21 cellular contexts compared by ENCODE assay signal in the genomic region with DNA sequence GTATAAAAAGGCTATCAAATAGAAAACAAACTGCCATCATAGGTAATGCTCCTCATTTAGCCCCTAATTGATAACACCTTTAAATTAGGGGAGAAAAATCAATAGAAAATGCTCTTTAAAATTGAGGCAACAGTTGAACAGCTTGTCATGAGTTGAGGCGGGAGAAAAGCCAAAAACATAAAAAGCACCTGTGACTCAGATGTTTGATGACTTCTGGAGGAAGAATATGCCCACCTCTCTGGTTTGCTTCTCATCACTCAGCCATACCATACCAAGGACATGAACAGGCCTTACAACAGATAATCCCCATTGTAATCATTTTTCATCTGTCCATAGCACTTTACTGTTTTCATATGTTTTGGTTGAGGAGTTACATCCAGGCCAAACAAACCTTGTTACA.
"Had no signal": no experiment of that assay in that cellular context is flagged by ENCODE, and none has a peak within 500 bp of the region (broad histone marks: within the 10 kb centered on the region; RNA-seq: fewer than 3 reads in every experiment).

No MANE protein-coding gene starts in this region.

- H3K27me3 Mint-ChIP-seq: activated CD4-positive, alpha-beta memory T cell treated with anti-CD3 and anti-CD28 coated beads for 36 hours; activated naive CD4-positive, alpha-beta T cell treated with anti-CD3 and anti-CD28 coated beads, Interleukin-2, amount 10 ng/mL, durations not matched to agents 7 days and 5 days had no signal

- DNase-seq: activated B cell treated with CpG ODN at 0.5 μM for 24 hours; activated CD4-positive, alpha-beta memory T cell treated with anti-CD3 and anti-CD28 coated beads for 36 hours; activated CD4-positive, alpha-beta T cell treated with anti-CD3 and anti-CD28 coated beads for 4 hours; activated effector memory CD4-positive, alpha-beta T cell treated with anti-CD3 and anti-CD28 coated beads, Interleukin-2, amount 50 U/mL, for 16 hours; activated naive CD4-positive, alpha-beta T cell treated with anti-CD3 and anti-CD28 coated beads, Interleukin-2, amount 10 ng/mL, durations not matched to agents 7 days and 5 days; body of pancreas; dermis blood vessel endothelial cell; kidney; lower lobe of right lung; naive B cell; posterior cingulate gyrus; stimulated activated CD4-positive, alpha-beta T cell treated with anti-CD3 and anti-CD28 coated beads, Interleukin-4, amount 100 ng/mL, for 1 hour; stimulated activated naive CD4-positive, alpha-beta T cell; T1000; testis had no signal

- H3K4me1 Mint-ChIP-seq: activated B cell treated with CpG ODN at 0.5 μM for 24 hours; activated naive CD4-positive, alpha-beta T cell treated with anti-CD3 and anti-CD28 coated beads, Interleukin-2, amount 10 ng/mL, durations not matched to agents 7 days and 5 days; naive B cell had no signal

- H3K27ac ChIP-seq: body of pancreas, cardiac muscle cell, esophagus muscularis mucosa, lower lobe of right lung, testis had no signal

- H3K27me3 ChIP-seq: body of pancreas, cardiac muscle cell, esophagus muscularis mucosa, testis had no signal

- H3K36me3 Mint-ChIP-seq: activated CD4-positive, alpha-beta memory T cell treated with anti-CD3 and anti-CD28 coated beads for 36 hours; activated naive CD4-positive, alpha-beta T cell treated with anti-CD3 and anti-CD28 coated beads, Interleukin-2, amount 10 ng/mL, durations not matched to agents 7 days and 5 days; naive B cell; type B pancreatic cell had no signal

- H3K36me3 ChIP-seq: cardiac muscle cell, esophagus muscularis mucosa, lower lobe of right lung had no signal

- H3K4me1 ChIP-seq: body of pancreas, esophagus muscularis mucosa, lower lobe of right lung, testis had no signal

- H3K4me3 Mint-ChIP-seq: activated B cell treated with CpG ODN at 0.5 μM for 24 hours; activated CD4-positive, alpha-beta memory T cell treated with anti-CD3 and anti-CD28 coated beads for 36 hours; activated naive CD4-positive, alpha-beta T cell treated with anti-CD3 and anti-CD28 coated beads, Interleukin-2, amount 10 ng/mL, durations not matched to agents 7 days and 5 days; naive B cell; T-helper 1 cell treated with Interleukin-12 subunit alpha and Interleukin-12 subunit beta and Interleukin-4 antibody, amounts not matched to agents 30 μg/mL and 1 μg/mL, for 36 hours; type B pancreatic cell had no signal

- H3K9me3 Mint-ChIP-seq: activated CD4-positive, alpha-beta memory T cell treated with anti-CD3 and anti-CD28 coated beads for 36 hours; activated naive CD4-positive, alpha-beta T cell treated with anti-CD3 and anti-CD28 coated beads, Interleukin-2, amount 10 ng/mL, durations not matched to agents 7 days and 5 days; T-helper 1 cell treated with Interleukin-12 subunit alpha and Interleukin-12 subunit beta and Interleukin-4 antibody, amounts not matched to agents 30 μg/mL and 1 μg/mL, for 36 hours had no signal

- H3K27ac Mint-ChIP-seq: activated B cell treated with CpG ODN at 0.5 μM for 24 hours; activated CD4-positive, alpha-beta memory T cell treated with anti-CD3 and anti-CD28 coated beads for 36 hours; activated naive CD4-positive, alpha-beta T cell treated with anti-CD3 and anti-CD28 coated beads, Interleukin-2, amount 10 ng/mL, durations not matched to agents 7 days and 5 days; naive B cell; T-helper 1 cell treated with Interleukin-12 subunit alpha and Interleukin-12 subunit beta and Interleukin-4 antibody, amounts not matched to agents 30 μg/mL and 1 μg/mL, for 36 hours had no signal

- ATAC-seq: body of pancreas, left lobe of liver, lower lobe of right lung, sciatic nerve had no signal

- H3K9me3 ChIP-seq: lower lobe of right lung, testis had no signal

- H3K4me3 ChIP-seq: body of pancreas, cardiac muscle cell, esophagus muscularis mucosa, lower lobe of right lung, testis had no signal
